Comparison of ENCODE assay signal across 9 cellular contexts in the genomic region with DNA sequence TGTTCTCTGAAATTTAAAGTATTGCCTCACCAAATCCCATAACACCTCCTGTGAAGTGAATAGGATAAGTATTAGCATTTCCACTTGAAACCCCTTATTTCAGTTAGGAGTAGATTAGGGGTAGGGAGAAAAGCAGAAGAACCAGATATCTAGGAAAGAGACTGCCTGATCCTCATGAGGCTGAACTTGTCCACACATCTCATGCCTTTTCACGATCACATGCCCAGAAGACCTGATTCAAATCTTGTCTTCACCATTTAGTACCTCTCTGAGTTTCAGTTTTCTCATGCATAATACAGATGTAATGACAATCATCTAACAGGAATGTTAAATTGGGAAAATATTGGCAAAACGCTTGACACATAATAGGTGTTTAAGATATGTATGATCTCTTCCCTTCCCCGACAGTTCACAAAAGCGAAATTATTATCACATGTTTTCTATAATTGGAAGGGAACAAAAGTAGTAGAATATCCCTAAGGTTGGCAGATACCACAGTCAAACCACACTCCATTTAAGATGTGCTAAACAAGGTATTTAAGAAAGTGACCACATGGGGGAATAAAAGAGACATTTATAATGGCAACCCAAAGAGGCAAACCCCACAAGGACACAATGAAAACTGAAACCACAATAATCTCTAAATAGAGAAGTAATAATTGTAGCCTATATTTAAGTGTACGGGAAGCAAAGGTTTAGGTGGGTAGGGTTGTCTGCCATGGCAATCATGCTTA. TPM values are rescaled to one million over a fixed set of nuclear protein-coding genes. Genes with fewer than 3 reads are reported as not detected.
DNase-seq lines count a peak whose midpoint lies in the region; ATAC-seq, FAIRE-seq and TF ChIP-seq lines count a peak whose summit lies in the region.
"Had no signal": no experiment of that assay in that cellular context is flagged by ENCODE, and none has a peak within 500 bp of the region (broad histone marks: within the 10 kb centered on the region; RNA-seq: fewer than 3 reads in every experiment).

No MANE protein-coding gene starts in this region.

- H3K4me3 ChIP-seq in upper lobe of right lung (no peak overlapping the region), Peyer's patch (no peak overlapping the region)
- H3K4me3 ChIP-seq: left ventricle myocardium inferior had no signal

- peaks cover 0 to 3% of the 10 kb centered on the region in 2 donors for H3K36me3 Mint-ChIP-seq in activated T-cell treated with anti-CD3 and anti-CD28 coated beads, Interleukin-2, amount 50 U/mL, for 72 hours (ENCODE audit: insufficient read depth in 2 of 2)
- H3K36me3 Mint-ChIP-seq in activated CD4-positive, alpha-beta memory T cell treated with anti-CD3 and anti-CD28 coated beads for 36 hours: peaks cover 2% of the 10 kb centered on the region

- POLR2A ChIA-PET in activated CD4-positive, alpha-beta memory T cell treated with anti-CD3 and anti-CD28 coated beads for 36 hours (lab: Charles Lee): no interaction called here

- no peaks in the 10 kb centered on the region for H3K27me3 Mint-ChIP-seq in activated T-cell treated with anti-CD3 and anti-CD28 coated beads, Interleukin-2, amount 50 U/mL, for 72 hours (ENCODE audit: low read depth)
- no peaks in the 10 kb centered on the region for H3K27me3 Mint-ChIP-seq in activated CD4-positive, alpha-beta memory T cell treated with anti-CD3 and anti-CD28 coated beads for 36 hours

- H3K9me3 Mint-ChIP-seq in activated T-cell treated with anti-CD3 and anti-CD28 coated beads, Interleukin-2, amount 50 U/mL, for 72 hours: no peaks in the 10 kb centered on the region
- no peaks in the 10 kb centered on the region for H3K9me3 Mint-ChIP-seq in activated CD4-positive, alpha-beta memory T cell treated with anti-CD3 and anti-CD28 coated beads for 36 hours

- no peak for DNase-seq in activated T-cell treated with anti-CD3 and anti-CD28 coated beads, Interleukin-2, amount 50 U/mL, for 72 hours
- DNase-seq in activated T-cell treated with anti-CD3 and anti-CD28 coated beads for 4 hours (no peak), OCI-M1 (lab: John Stamatoyannopoulos, UW) (peak; percentile 91), upper lobe of right lung (no peak), frontal cortex (ENCODE audit: low spot score in 2 of 2) (no peak), Peyer's patch (no peak)
- DNase-seq in activated CD4-positive, alpha-beta memory T cell treated with anti-CD3 and anti-CD28 coated beads for 36 hours: no peak
- DNase-seq: left ventricle myocardium inferior had no signal

- peak overlapping the region; percentile 80 for H3K27ac Mint-ChIP-seq in activated T-cell treated with anti-CD3 and anti-CD28 coated beads, Interleukin-2, amount 50 U/mL, for 72 hours
- no peak overlapping the region for H3K27ac Mint-ChIP-seq in activated CD4-positive, alpha-beta memory T cell treated with anti-CD3 and anti-CD28 coated beads for 36 hours

- CTCF ChIA-PET in activated CD4-positive, alpha-beta memory T cell treated with anti-CD3 and anti-CD28 coated beads for 36 hours (lab: Charles Lee): interaction anchor here (2.1 kb wide), 1 partner anchor 464 kb away, joined by 6 read pairs; no protein-coding TSS in a partner anchor

- no peak for ATAC-seq in activated T-cell treated with anti-CD3 and anti-CD28 coated beads, Interleukin-2, amount 50 U/mL, for 72 hours (replicated peaks in 1 of 2)
- ATAC-seq in HG03066 (IDR thresholded peaks at IDR 0.05; ENCODE audit: low read depth, unreplicated experiment): peak; percentile 60
- ATAC-seq in upper lobe of right lung: peak; percentile 19

- H3K27me3 ChIP-seq in upper lobe of right lung: no peaks in the 10 kb centered on the region
- H3K27me3 ChIP-seq in Peyer's patch: no peaks in the 10 kb centered on the region

- FAIRE-seq in frontal cortex (lab: Jason Lieb, UNC): no peak

- no peak for TF ChIP-seq CTCF in upper lobe of right lung (IDR thresholded peaks at IDR 0.05)
- peak in 1 of 6 experiments; percentile 2 for TF ChIP-seq CTCF in Peyer's patch (IDR thresholded peaks at IDR 0.05)

- H3K27ac ChIP-seq in upper lobe of right lung: no peak overlapping the region
- no peak overlapping the region for H3K27ac ChIP-seq in Peyer's patch
- H3K27ac ChIP-seq: left ventricle myocardium inferior had no signal

- no peaks in the 10 kb centered on the region for H3K9me3 ChIP-seq in upper lobe of right lung
- H3K9me3 ChIP-seq in Peyer's patch: no peaks in the 10 kb centered on the region
- H3K9me3 ChIP-seq: left ventricle myocardium inferior had no signal

- TF ChIP-seq POLR2A in Peyer's patch (IDR thresholded peaks at IDR 0.05): no peak

- H3K4me1 Mint-ChIP-seq in activated T-cell treated with anti-CD3 and anti-CD28 coated beads, Interleukin-2, amount 50 U/mL, for 72 hours (ENCODE audit: low read depth): peaks cover 71% of the 10 kb centered on the region
- H3K4me1 Mint-ChIP-seq in activated CD4-positive, alpha-beta memory T cell treated with anti-CD3 and anti-CD28 coated beads for 36 hours (ENCODE audit: low read depth): peaks cover 52% of the 10 kb centered on the region

- H3K4me3 Mint-ChIP-seq in activated T-cell treated with anti-CD3 and anti-CD28 coated beads, Interleukin-2, amount 50 U/mL, for 72 hours: peak overlapping the region in 1 of 2 donors; percentile 31
- H3K4me3 Mint-ChIP-seq in activated CD4-positive, alpha-beta memory T cell treated with anti-CD3 and anti-CD28 coated beads for 36 hours: no peak overlapping the region

- H3K4me1 ChIP-seq in upper lobe of right lung (peaks cover 4% of the 10 kb centered on the region), Peyer's patch (no peaks in the 10 kb centered on the region)
- H3K4me1 ChIP-seq: left ventricle myocardium inferior had no signal

- no peaks in the 10 kb centered on the region for H3K36me3 ChIP-seq in upper lobe of right lung
- H3K36me3 ChIP-seq in Peyer's patch: no peaks in the 10 kb centered on the region
- H3K36me3 ChIP-seq: left ventricle myocardium inferior had no signal

- intact Hi-C loops in upper lobe of right lung (cut with DNase I): no loop called here
- intact Hi-C loops in activated CD4-positive, alpha-beta memory T cell treated with anti-CD3 and anti-CD28 coated beads for 36 hours (cut with micrococcal nuclease): no loop called here

RNA-seq across cellular contexts. Expression of gene GFI1, which starts 25.2 kb away (rescaled TPM):
- 100 to 1,000 TPM in 1 of 2 donors, 10 to 100 TPM in 1; 96.5 to 117 TPM for total RNA-seq in activated T-cell treated with anti-CD3 and anti-CD28 coated beads, Interleukin-2, amount 50 U/mL, for 72 hours
- total RNA-seq in upper lobe of right lung (5.4 TPM), frontal cortex (not detected), Peyer's patch (10 to 100 TPM in 1 of 4 donors, 1 to 10 TPM in 3; 6.5 to 15.5 (median 9.1) TPM)
- total RNA-seq in activated CD4-positive, alpha-beta memory T cell treated with anti-CD3 and anti-CD28 coated beads for 36 hours: 10 to 100 TPM; 53.3 to 55.3 TPM

Comparison
In these comparisons a context has a peak if more than half of its experiments do, and no peak if none do; other contexts are left out.
1. ATAC-seq: peak in HG03066 (single experiment) and upper lobe of right lung (single experiment); none in activated T-cell treated with anti-CD3 and anti-CD28 coated beads, Interleukin-2, amount 50 U/mL, for 72 hours (0 of 2).